Comparison of ENCODE assay signal across 1 cellular context in the genomic region with DNA sequence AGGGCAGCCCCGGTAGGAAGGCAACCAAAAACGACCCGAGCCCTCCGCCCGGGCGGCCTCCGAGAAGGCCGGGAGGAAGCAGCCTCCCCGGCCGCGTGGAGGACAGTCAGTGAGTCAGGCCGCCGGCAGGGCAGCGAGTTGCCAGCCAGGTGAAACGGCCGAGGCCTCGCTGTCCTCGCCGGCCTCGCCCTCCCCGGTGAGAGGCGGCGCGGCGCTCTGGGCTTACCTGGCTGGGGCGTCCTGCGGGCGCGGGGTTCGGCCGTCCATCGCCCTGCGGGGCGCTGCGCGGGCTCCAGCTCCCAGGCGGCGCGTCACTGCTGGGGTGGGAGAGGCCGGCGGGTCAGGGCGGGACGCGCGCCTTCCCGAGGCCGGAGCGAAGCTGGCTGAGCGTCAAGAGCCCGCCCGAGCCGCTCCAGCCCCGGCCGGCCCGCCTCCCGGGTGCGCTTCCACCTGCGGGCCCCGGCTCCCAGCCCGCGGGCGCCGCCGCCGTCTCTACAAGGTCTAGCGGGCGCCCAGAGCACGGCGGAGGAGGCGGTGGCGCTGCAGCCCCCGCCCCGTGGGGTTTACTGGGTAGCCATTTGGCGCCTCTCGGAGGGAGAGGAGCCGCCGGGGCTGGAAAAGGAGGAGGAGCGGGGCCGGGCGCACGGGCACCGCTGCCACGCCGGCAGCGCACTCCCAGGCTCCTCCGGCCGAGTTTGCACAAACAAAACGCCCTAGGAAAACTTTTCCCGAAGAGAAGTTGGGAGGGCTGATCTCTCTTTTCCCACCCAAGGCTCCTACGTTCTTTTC.
A peak's percentile ranks its signal among the peaks of the same experiment; 100 is the strongest.
TF ChIP-seq lines count a peak whose summit lies in the region.

No MANE protein-coding gene starts in this region.

TF ChIP-seq in HepG2, 621 proteins besides CTCF, POLR2A, EP300 and RAD21 (continued from another document and continues in another):
- TF ChIP-seq, protein P1, sequence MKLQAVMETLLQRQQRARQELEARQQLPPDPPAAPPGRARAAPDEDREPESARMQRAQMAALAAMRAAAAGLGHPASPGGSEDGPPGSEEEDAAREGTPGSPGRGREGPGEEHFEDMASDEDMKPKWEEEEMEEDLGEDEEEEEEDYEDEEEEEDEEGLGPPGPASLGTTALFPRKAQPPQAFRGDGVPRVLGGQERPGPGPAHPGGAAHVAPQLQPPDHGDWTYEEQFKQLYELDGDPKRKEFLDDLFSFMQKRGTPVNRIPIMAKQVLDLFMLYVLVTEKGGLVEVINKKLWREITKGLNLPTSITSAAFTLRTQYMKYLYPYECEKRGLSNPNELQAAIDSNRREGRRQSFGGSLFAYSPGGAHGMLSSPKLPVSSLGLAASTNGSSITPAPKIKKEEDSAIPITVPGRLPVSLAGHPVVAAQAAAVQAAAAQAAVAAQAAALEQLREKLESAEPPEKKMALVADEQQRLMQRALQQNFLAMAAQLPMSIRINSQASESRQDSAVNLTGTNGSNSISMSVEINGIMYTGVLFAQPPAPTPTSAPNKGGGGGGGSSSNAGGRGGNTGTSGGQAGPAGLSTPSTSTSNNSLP (IDR thresholded peaks at IDR 0.05; ENCODE audit: low read depth, low read length), result no peak
- no peak for TF ChIP-seq PRMT3 (CRISPR knock-in tag; IDR thresholded peaks at IDR 0.05; ENCODE audit: borderline replicate concordance, low read depth)
- TF ChIP-seq, protein P2, sequence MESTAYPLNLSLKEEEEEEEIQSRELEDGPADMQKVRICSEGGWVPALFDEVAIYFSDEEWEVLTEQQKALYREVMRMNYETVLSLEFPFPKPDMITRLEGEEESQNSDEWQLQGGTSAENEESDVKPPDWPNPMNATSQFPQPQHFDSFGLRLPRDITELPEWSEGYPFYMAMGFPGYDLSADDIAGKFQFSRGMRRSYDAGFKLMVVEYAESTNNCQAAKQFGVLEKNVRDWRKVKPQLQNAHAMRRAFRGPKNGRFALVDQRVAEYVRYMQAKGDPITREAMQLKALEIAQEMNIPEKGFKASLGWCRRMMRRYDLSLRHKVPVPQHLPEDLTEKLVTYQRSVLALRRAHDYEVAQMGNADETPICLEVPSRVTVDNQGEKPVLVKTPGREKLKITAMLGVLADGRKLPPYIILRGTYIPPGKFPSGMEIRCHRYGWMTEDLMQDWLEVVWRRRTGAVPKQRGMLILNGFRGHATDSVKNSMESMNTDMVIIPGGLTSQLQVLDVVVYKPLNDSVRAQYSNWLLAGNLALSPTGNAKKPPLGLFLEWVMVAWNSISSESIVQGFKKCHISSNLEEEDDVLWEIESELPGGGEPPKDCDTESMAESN (CRISPR knock-in tag; conservative IDR thresholded peaks at IDR 0.05), result no peak
- no peak for TF ChIP-seq CREM (IDR thresholded peaks at IDR 0.05)
- no peak for TF ChIP-seq CREM (CRISPR knock-in tag; IDR thresholded peaks at IDR 0.05)
- TF ChIP-seq KAT8 (CRISPR knock-in tag; IDR thresholded peaks at IDR 0.05), result peak; percentile 17; the same call in 1 of the 2 replicates
- TF ChIP-seq ELK4 (CRISPR knock-in tag; IDR thresholded peaks at IDR 0.05; ENCODE audit: borderline replicate concordance), result no peak
- TF ChIP-seq ZNF629 (CRISPR knock-in tag; conservative IDR thresholded peaks at IDR 0.05), result no peak
- TF ChIP-seq ZNF713 (CRISPR knock-in tag; IDR thresholded peaks at IDR 0.05), result no peak
- TF ChIP-seq, protein P3, sequence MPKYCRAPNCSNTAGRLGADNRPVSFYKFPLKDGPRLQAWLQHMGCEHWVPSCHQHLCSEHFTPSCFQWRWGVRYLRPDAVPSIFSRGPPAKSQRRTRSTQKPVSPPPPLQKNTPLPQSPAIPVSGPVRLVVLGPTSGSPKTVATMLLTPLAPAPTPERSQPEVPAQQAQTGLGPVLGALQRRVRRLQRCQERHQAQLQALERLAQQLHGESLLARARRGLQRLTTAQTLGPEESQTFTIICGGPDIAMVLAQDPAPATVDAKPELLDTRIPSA (CRISPR knock-in tag; IDR thresholded peaks at IDR 0.05; ENCODE audit: borderline replicate concordance), result no peak
- TF ChIP-seq ZBTB4 (CRISPR knock-in tag; IDR thresholded peaks at IDR 0.05; ENCODE audit: borderline replicate concordance), result no peak
- TF ChIP-seq HNF4A (CRISPR knock-in tag; IDR thresholded peaks at IDR 0.05), result no peak; the same call in 1 of the 2 replicates
- no peak for TF ChIP-seq SNAI1 (CRISPR knock-in tag; IDR thresholded peaks at IDR 0.05; ENCODE audit: borderline replicate concordance)
- peak; percentile 61; the same call in 1 of the 2 replicates for TF ChIP-seq MAZ (IDR thresholded peaks at IDR 0.05; ENCODE audit: borderline replicate concordance, low read depth, low read length)
- peak; percentile 51; the same call in 1 of the 2 replicates for TF ChIP-seq MAZ (CRISPR knock-in tag; IDR thresholded peaks at IDR 0.05; ENCODE audit: low read depth)
- peak; percentile 50; the same call in 1 of the 2 replicates for TF ChIP-seq SALL1 (CRISPR knock-in tag; IDR thresholded peaks at IDR 0.05)
- TF ChIP-seq, protein P4, sequence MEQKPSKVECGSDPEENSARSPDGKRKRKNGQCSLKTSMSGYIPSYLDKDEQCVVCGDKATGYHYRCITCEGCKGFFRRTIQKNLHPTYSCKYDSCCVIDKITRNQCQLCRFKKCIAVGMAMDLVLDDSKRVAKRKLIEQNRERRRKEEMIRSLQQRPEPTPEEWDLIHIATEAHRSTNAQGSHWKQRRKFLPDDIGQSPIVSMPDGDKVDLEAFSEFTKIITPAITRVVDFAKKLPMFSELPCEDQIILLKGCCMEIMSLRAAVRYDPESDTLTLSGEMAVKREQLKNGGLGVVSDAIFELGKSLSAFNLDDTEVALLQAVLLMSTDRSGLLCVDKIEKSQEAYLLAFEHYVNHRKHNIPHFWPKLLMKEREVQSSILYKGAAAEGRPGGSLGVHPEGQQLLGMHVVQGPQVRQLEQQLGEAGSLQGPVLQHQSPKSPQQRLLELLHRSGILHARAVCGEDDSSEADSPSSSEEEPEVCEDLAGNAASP (CRISPR knock-in tag; IDR thresholded peaks at IDR 0.05; ENCODE audit: borderline replicate concordance), result no peak; the same call in 1 of the 2 replicates
- 0 out of 2 replicates have a peak, but pooled peaks have one; percentile 2 for TF ChIP-seq ZMYM3 (CRISPR knock-in tag; IDR thresholded peaks at IDR 0.05)
- TF ChIP-seq MAFF (IDR thresholded peaks at IDR 0.05; ENCODE audit: low read depth, low read length), result no peak
- TF ChIP-seq ZFAT (CRISPR knock-in tag; conservative IDR thresholded peaks at IDR 0.05), result no peak
- TF ChIP-seq REST (IDR thresholded peaks at IDR 0.05; ENCODE audit: borderline replicate concordance in 1 of 2, low read depth in 1 of 2, low read length in 2 of 2), result no peak
- TF ChIP-seq KLF16 (CRISPR knock-in tag; IDR thresholded peaks at IDR 0.05), result no peak; a peak in 1 of 4 replicates
- no peak for TF ChIP-seq CHCHD3 (CRISPR knock-in tag; IDR thresholded peaks at IDR 0.05)
- no peak for TF ChIP-seq NBN (conservative IDR thresholded peaks at IDR 0.05)
- no peak for TF ChIP-seq XBP1 (CRISPR knock-in tag; IDR thresholded peaks at IDR 0.05)
- no peak for TF ChIP-seq SKIL (CRISPR knock-in tag; IDR thresholded peaks at IDR 0.05; ENCODE audit: borderline replicate concordance)
- peak; percentile 31; the same call in 1 of the 2 replicates for TF ChIP-seq KLF12 (CRISPR knock-in tag; IDR thresholded peaks at IDR 0.05; ENCODE audit: borderline replicate concordance)
- peak; percentile 87 for TF ChIP-seq YY1 (IDR thresholded peaks at IDR 0.05; ENCODE audit: insufficient read depth, insufficient replicate concordance, low read depth, low read length)
- TF ChIP-seq KAT2B (IDR thresholded peaks at IDR 0.05; ENCODE audit: borderline replicate concordance, low read depth, low read length), result no peak
- TF ChIP-seq ZSCAN22 (CRISPR knock-in tag; IDR thresholded peaks at IDR 0.05), result no peak
- TF ChIP-seq NONO (IDR thresholded peaks at IDR 0.05), result no peak
- TF ChIP-seq NONO (CRISPR knock-in tag; conservative IDR thresholded peaks at IDR 0.05), result peak; percentile 85
- no peak for TF ChIP-seq GTF3A (CRISPR knock-in tag; conservative IDR thresholded peaks at IDR 0.05)
